ENCODE assay signal across 1 cellular context in genomic region chr12:49534122-49534521, GRCh38. TPM values are rescaled to one million over a fixed set of nuclear protein-coding genes. Genes with fewer than 3 reads are reported as not detected.
"Had no signal": no experiment of that assay in that cellular context is flagged by ENCODE, and none has a peak within 500 bp of the region (broad histone marks: within the 10 kb centered on the region; RNA-seq: fewer than 3 reads in every experiment).

No MANE protein-coding gene starts in this region.

RNA-seq across cellular contexts. Expression of gene KCNH3, which starts 4.7 kb away (rescaled TPM):
- total RNA-seq: ascending aorta had no signal
